In the genomic region with DNA sequence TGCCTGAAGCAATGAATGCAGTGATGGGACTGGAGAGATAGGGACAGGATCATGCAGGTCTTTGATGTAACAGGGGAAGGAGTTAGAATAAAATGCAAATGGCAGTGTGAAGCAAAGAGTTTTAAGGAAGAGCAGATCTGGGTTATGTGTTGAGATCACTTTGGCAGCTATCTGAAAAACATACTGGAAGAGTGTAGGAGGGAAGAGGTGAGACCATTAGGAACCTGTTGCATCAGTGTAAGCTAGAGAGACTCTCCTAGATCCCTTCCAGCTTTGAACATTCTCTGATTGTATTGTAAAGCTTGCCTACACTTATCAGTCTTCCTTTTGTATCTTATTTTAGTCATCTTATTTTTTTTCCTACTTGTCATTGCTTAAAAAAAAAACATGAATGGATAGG, we compare ENCODE assay signal across 18 cellular contexts. TPM values are rescaled to one million over a fixed set of nuclear protein-coding genes. Genes with fewer than 3 reads are reported as not detected.
DNase-seq lines count a peak whose midpoint lies in the region; ATAC-seq, FAIRE-seq and TF ChIP-seq lines count a peak whose summit lies in the region.
"Had no signal": no experiment of that assay in that cellular context is flagged by ENCODE, and none has a peak within 500 bp of the region (broad histone marks: within the 10 kb centered on the region; RNA-seq: fewer than 3 reads in every experiment).

No MANE protein-coding gene starts in this region.

- H3K27me3 ChIP-seq in HepG2 (ENCODE audit: control insufficient read depth in 1 of 2, insufficient read depth in 2 of 2, low read length in 2 of 2): no peaks in the 10 kb centered on the region

- no peak overlapping the region for H3K4me3 Mint-ChIP-seq in activated naive CD4-positive, alpha-beta T cell treated with anti-CD3 and anti-CD28 coated beads for 36 hours
- H3K4me3 Mint-ChIP-seq in brain: peak overlapping the region in 3 of 5 experiments; percentile 23 to 30 (median 26)
- H3K4me3 Mint-ChIP-seq: B cell; CD4-positive, alpha-beta T cell; IgD-negative memory B cell had no signal

- POLR2A ChIA-PET in HepG2 (lab: Yijun Ruan, JAX): no interaction called here

- H3K36me3 ChIP-seq in HepG2 (replicated peaks in 1 of 2; ENCODE audit: control insufficient read depth in 1 of 2, insufficient read depth in 2 of 2, low read length in 2 of 2): no peaks in the 10 kb centered on the region

- H3K27ac Mint-ChIP-seq in activated naive CD4-positive, alpha-beta T cell treated with anti-CD3 and anti-CD28 coated beads for 36 hours: peak overlapping the region; percentile 15
- H3K27ac Mint-ChIP-seq in activated naive CD4-positive, alpha-beta T cell treated with anti-CD3 and anti-CD28 coated beads, Interleukin-2, amount 50 U/mL, for 72 hours: no peak overlapping the region
- peak overlapping the region in 1 of 5 experiments; percentile 10 for H3K27ac Mint-ChIP-seq in brain
- H3K27ac Mint-ChIP-seq: B cell; CD4-positive, alpha-beta T cell; IgD-negative memory B cell had no signal

- TF ChIP-seq RAD21 in HepG2 (CRISPR knock-in tag; IDR thresholded peaks at IDR 0.05): no peak

- intact Hi-C loops in activated naive CD4-positive, alpha-beta T cell treated with anti-CD3 and anti-CD28 coated beads for 36 hours (cut with micrococcal nuclease): no loop called here
- intact Hi-C loops in HepG2 (cut with micrococcal nuclease; ENCODE audit: unreplicated experiment): no loop called here

- no peaks in the 10 kb centered on the region for H3K36me3 Mint-ChIP-seq in activated naive CD4-positive, alpha-beta T cell treated with anti-CD3 and anti-CD28 coated beads for 36 hours (ENCODE audit: low read depth)
- H3K36me3 Mint-ChIP-seq in activated naive CD4-positive, alpha-beta T cell treated with anti-CD3 and anti-CD28 coated beads, Interleukin-2, amount 50 U/mL, for 72 hours: no peaks in the 10 kb centered on the region
- H3K36me3 Mint-ChIP-seq in brain: peaks cover 29% of the 10 kb centered on the region

- peaks cover 43% of the 10 kb centered on the region for H3K4me1 Mint-ChIP-seq in activated naive CD4-positive, alpha-beta T cell treated with anti-CD3 and anti-CD28 coated beads for 36 hours (ENCODE audit: low read depth)
- peaks cover 93% of the 10 kb centered on the region for H3K4me1 Mint-ChIP-seq in brain
- H3K4me1 Mint-ChIP-seq: B cell, IgD-negative memory B cell had no signal

- no peaks in the 10 kb centered on the region for H3K9me3 ChIP-seq in HepG2 (ENCODE audit: low read length)

- H3K27ac ChIP-seq in HepG2 (ENCODE audit: extremely low read length, insufficient read depth, low read length): no peak overlapping the region

- no TSS peak for BruUV-seq in HepG2 (replicated peaks; lab: Mats Ljungman, UMichigan)

- no peaks in the 10 kb centered on the region for H3K27me3 Mint-ChIP-seq in activated naive CD4-positive, alpha-beta T cell treated with anti-CD3 and anti-CD28 coated beads for 36 hours (ENCODE audit: low read depth)
- H3K27me3 Mint-ChIP-seq in brain: peaks cover 3% of the 10 kb centered on the region
- H3K27me3 Mint-ChIP-seq: CD4-positive, alpha-beta T cell had no signal

- in situ Hi-C loops in HepG2 (cut with HindIII; ENCODE audit: extremely low pct_ligation_motif_present, low pct_unique_long_range_greater_than_20kb): no loop called here

- FAIRE-seq in HepG2 (lab: Jason Lieb, UNC): no peak
- FAIRE-seq: G401.6, GM12891 had no signal

- CTCF ChIA-PET in activated naive CD4-positive, alpha-beta T cell treated with anti-CD3 and anti-CD28 coated beads for 36 hours (lab: Charles Lee): no interaction called here
- CTCF ChIA-PET in HepG2 (lab: Yijun Ruan, JAX; ENCODE audit: low intra/inter-chr PET ratio, low total read pairs): no interaction called here

- no peak overlapping the region for H3K4me2 ChIP-seq in HepG2 (ENCODE audit: low read depth, low read length)

- H3K4me1 ChIP-seq in HepG2 (ENCODE audit: insufficient read depth, low read length): peaks cover 66% of the 10 kb centered on the region

- no peak overlapping the region for H2AFZ ChIP-seq in HepG2 (ENCODE audit: low read length)

- TF ChIP-seq CTCF in brain (conservative IDR thresholded peaks at IDR 0.05) (no peak), HepG2 (CRISPR knock-in tag; IDR thresholded peaks at IDR 0.05) (no peak)

- H4K20me1 ChIP-seq in HepG2 (ENCODE audit: insufficient read depth, low read length): peaks cover 11% of the 10 kb centered on the region; the same call in 1 of the 2 replicates

- TF ChIP-seq EP300 in HepG2 (IDR thresholded peaks at IDR 0.05; ENCODE audit: low read depth in 2 of 2, low read length in 2 of 2) (no peak), HepG2 (CRISPR knock-in tag; IDR thresholded peaks at IDR 0.05; ENCODE audit: borderline replicate concordance) (no peak)

- no peak overlapping the region for H3K9ac ChIP-seq in HepG2 (ENCODE audit: insufficient read depth, low read depth, low read length)

- no peaks in the 10 kb centered on the region for H3K9me3 Mint-ChIP-seq in activated naive CD4-positive, alpha-beta T cell treated with anti-CD3 and anti-CD28 coated beads for 36 hours
- no peaks in the 10 kb centered on the region for H3K9me3 Mint-ChIP-seq in activated naive CD4-positive, alpha-beta T cell treated with anti-CD3 and anti-CD28 coated beads, Interleukin-2, amount 50 U/mL, for 72 hours
- peaks cover 0 to 3% (median 0%) of the 10 kb centered on the region in 5 experiments for H3K9me3 Mint-ChIP-seq in brain
- H3K9me3 Mint-ChIP-seq: CD4-positive, alpha-beta T cell; IgD-negative memory B cell had no signal

- no peak for DNase-seq in activated naive CD4-positive, alpha-beta T cell treated with anti-CD3 and anti-CD28 coated beads for 36 hours
- no peak for DNase-seq in activated naive CD4-positive, alpha-beta T cell treated with anti-CD3 and anti-CD28 coated beads, Interleukin-2, amount 50 U/mL, for 72 hours (ENCODE audit: low spot score in 2 of 2)
- DNase-seq in HepG2 (ENCODE audit: low spot score): no peak
- DNase-seq in HUDEP-2 (lab: John Stamatoyannopoulos, UW; ENCODE audit: unreplicated experiment in 76 of 76): no peak
- DNase-seq in ureter (ENCODE audit: low spot score): no peak
- DNase-seq: C1 segment of cervical spinal cord; Calu3; CD4-positive, alpha-beta T cell; DMS153; DMS79 treated with DMSO at 0.1 percent for 48 hours; EL; HCEC 1CT had no signal

- H3K4me3 ChIP-seq in HepG2 (replicated peaks in 1 of 3; ENCODE audit: insufficient read depth in 1 of 3, low read depth in 2 of 3, low read length in 3 of 3): no peak overlapping the region

- TF ChIP-seq POLR2A in HepG2 (IDR thresholded peaks at IDR 0.05; ENCODE audit: insufficient read depth in 1 of 2, low read depth in 2 of 2, low read length in 2 of 2): no peak

- peaks cover 99% of the 10 kb centered on the region for H3K79me2 ChIP-seq in HepG2 (ENCODE audit: insufficient read depth, low read length)

- no peak for ATAC-seq in activated naive CD4-positive, alpha-beta T cell treated with anti-CD3 and anti-CD28 coated beads, Interleukin-2, amount 50 U/mL, for 72 hours
- ATAC-seq in HepG2: peak; percentile 48; the same call in 2 of the 3 replicates
- ATAC-seq in GM21447 (IDR thresholded peaks at IDR 0.05; ENCODE audit: unreplicated experiment): no peak

TF ChIP-seq in HepG2, 621 proteins besides CTCF, POLR2A, EP300 and RAD21 (continues in another document):
- TF ChIP-seq MXI1 (IDR thresholded peaks at IDR 0.05; ENCODE audit: borderline replicate concordance, low read depth, low read length) (no peak), ISX (CRISPR knock-in tag; conservative IDR thresholded peaks at IDR 0.05) (no peak), ZNF138 (CRISPR knock-in tag; IDR thresholded peaks at IDR 0.05; ENCODE audit: low read depth) (no peak), HDAC2 (CRISPR knock-in tag; IDR thresholded peaks at IDR 0.05) (no peak), ZNF34 (CRISPR knock-in tag; IDR thresholded peaks at IDR 0.05; ENCODE audit: borderline replicate concordance) (no peak)
- TF ChIP-seq, protein P1, sequence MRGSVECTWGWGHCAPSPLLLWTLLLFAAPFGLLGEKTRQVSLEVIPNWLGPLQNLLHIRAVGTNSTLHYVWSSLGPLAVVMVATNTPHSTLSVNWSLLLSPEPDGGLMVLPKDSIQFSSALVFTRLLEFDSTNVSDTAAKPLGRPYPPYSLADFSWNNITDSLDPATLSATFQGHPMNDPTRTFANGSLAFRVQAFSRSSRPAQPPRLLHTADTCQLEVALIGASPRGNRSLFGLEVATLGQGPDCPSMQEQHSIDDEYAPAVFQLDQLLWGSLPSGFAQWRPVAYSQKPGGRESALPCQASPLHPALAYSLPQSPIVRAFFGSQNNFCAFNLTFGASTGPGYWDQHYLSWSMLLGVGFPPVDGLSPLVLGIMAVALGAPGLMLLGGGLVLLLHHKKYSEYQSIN (CRISPR knock-in tag; IDR thresholded peaks at IDR 0.05; ENCODE audit: borderline replicate concordance): no peak

RNA-seq across cellular contexts. Expression of a gene that starts 10.5 kb away (rescaled TPM):
- 1 to 10 TPM; 5.7 to 6.0 TPM for total RNA-seq in activated naive CD4-positive, alpha-beta T cell treated with anti-CD3 and anti-CD28 coated beads for 36 hours
- 1 to 10 TPM; 2.9 to 6.8 TPM for total RNA-seq in activated naive CD4-positive, alpha-beta T cell treated with anti-CD3 and anti-CD28 coated beads, Interleukin-2, amount 50 U/mL, for 72 hours
- polyA plus RNA-seq in brain (ENCODE audit: insufficient read depth, low read depth, low replicate concordance) (3.5 TPM), HepG2 (2011; rRNA removed) (8.2 and 8.3 TPM in 2 replicates)
- total RNA-seq in HepG2 (2016; rRNA removed; fragmentation: Illumina TruSeq; extraction: Trizol) (9.7 and 18.0 TPM in 2 replicates), ureter (32.7 TPM)
- 37.4 and 38.3 TPM in 2 replicates for total RNA-seq in HepG2 (2016; cell fraction: cytosol; rRNA removed; fragmentation: Illumina TruSeq; extraction: Trizol; ENCODE audit: low read depth)
- 10.1 and 18.1 TPM in 2 replicates for total RNA-seq in HepG2 (2016; cell fraction: insoluble cytoplasmic fraction; rRNA removed; fragmentation: Illumina TruSeq; extraction: Trizol)
- total RNA-seq in HepG2 (2016; cell fraction: membrane; rRNA removed; fragmentation: Illumina TruSeq; extraction: Trizol): 18.0 and 18.6 TPM in 2 replicates
- total RNA-seq in HepG2 (2016; cell fraction: nucleus; rRNA removed; fragmentation: Illumina TruSeq; extraction: Trizol): 30.8 and 32.6 TPM in 2 replicates
- polyA plus RNA-seq in HepG2 (2011; cell fraction: cytosol; rRNA removed): 2.5 and 5.2 TPM in 2 replicates
- 8.0 and 11.9 TPM in 2 replicates for polyA plus RNA-seq in HepG2 (2011; cell fraction: nucleus; rRNA removed)
- 10.7 and 11.9 TPM in 2 replicates for polyA plus RNA-seq in HepG2 (2012)
- polyA plus RNA-seq in HepG2 (2016; cell fraction: cytosol; fragmentation: Illumina TruSeq; extraction: Trizol; ENCODE audit: low read depth): 0.49 and 0.54 TPM in 2 replicates
- 4.7 and 5.0 TPM in 2 replicates for polyA plus RNA-seq in HepG2 (2016; cell fraction: insoluble cytoplasmic fraction; fragmentation: Illumina TruSeq; extraction: Trizol; ENCODE audit: low read depth)
- 1.3 and 1.4 TPM in 2 replicates for polyA plus RNA-seq in HepG2 (2016; cell fraction: membrane; fragmentation: Illumina TruSeq; extraction: Trizol; ENCODE audit: low read depth)
- 28.6 and 31.2 TPM in 2 replicates for polyA plus RNA-seq in HepG2 (2016; cell fraction: nucleus; fragmentation: Illumina TruSeq; extraction: Trizol; ENCODE audit: insufficient read depth, low read depth)
- polyA minus RNA-seq in HepG2 (2011; rRNA and poly(A)+ RNA removed; ENCODE audit: low replicate concordance): 4.2 and 15.1 TPM in 2 replicates
- 17.1 and 25.4 TPM in 2 replicates for polyA minus RNA-seq in HepG2 (2011; cell fraction: cytosol; rRNA and poly(A)+ RNA removed)
- polyA minus RNA-seq in HepG2 (2011; cell fraction: nucleus; rRNA and poly(A)+ RNA removed): 67.9 and 68.8 TPM in 2 replicates
